Comparison of ENCODE assay signal across 9 cellular contexts in the genomic region with DNA sequence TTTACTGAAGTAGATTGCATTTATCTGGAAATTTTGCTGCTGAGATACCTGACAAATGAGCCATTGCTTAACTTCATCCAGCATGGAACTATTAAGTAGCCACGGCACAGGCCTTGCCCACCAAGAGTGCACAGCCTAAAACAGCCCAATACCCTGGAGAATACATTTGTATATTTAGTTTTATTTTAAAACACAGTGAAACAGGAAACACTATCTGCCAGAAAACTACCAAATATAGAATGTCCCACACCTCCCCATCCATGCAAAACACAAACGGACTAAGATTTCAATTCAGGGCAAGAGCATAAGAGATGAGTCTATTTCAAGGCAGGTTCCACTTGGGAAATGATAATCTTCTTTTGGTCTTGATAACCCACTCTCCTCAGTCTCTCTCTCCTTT. TPM values are rescaled to one million over a fixed set of nuclear protein-coding genes. Genes with fewer than 3 reads are reported as not detected.
DNase-seq lines count a peak whose midpoint lies in the region; ATAC-seq and TF ChIP-seq lines count a peak whose summit lies in the region.
"Had no signal": no experiment of that assay in that cellular context is flagged by ENCODE, and none has a peak within 500 bp of the region (broad histone marks: within the 10 kb centered on the region; RNA-seq: fewer than 3 reads in every experiment).

No MANE protein-coding gene starts in this region.

- peaks cover 44% of the 10 kb centered on the region for H3K79me1 ChIP-seq in trophoblast cell (ENCODE audit: low read length)

- intact Hi-C loops in OCI-LY7 (cut with micrococcal nuclease; ENCODE audit: unreplicated experiment) = no loop called here
- intact Hi-C loops in esophagus muscularis mucosa (cut with DNase I) = loop anchor here (5.0 kb wide), 1 partner anchor 45 kb away; no protein-coding TSS in a partner anchor

- H3K4me3 ChIP-seq in CD8-positive, alpha-beta memory T cell (ENCODE audit: low read length) = no peak overlapping the region
- H3K4me3 ChIP-seq in OCI-LY7 (ENCODE audit: low read depth, low read length, poor library complexity, severe bottlenecking) (no peak overlapping the region), esophagus muscularis mucosa (no peak overlapping the region), trophoblast cell (ENCODE audit: low read depth, low read length) (no peak overlapping the region)

- no peaks in the 10 kb centered on the region for H3K9me3 Mint-ChIP-seq in CD8-positive, alpha-beta memory T cell

- H2AFZ ChIP-seq in OCI-LY7 (ENCODE audit: low read length) (no peak overlapping the region), trophoblast cell (ENCODE audit: insufficient read depth, low read length, poor library complexity) (peak overlapping the region; percentile 68)

- WGBS in esophagus muscularis mucosa = 35% methylated on average over 2 of the region's 2 CpGs
- no CpG with 5 or more reads among the region's 2 CpGs for WGBS in trophoblast cell (ENCODE audit: extremely low coverage, insufficient coverage, insufficient read length)

- peak overlapping the region; percentile 98 for H2BK120ac ChIP-seq in trophoblast cell (ENCODE audit: insufficient read depth, low read length, poor library complexity)

- H3K4me2 ChIP-seq in OCI-LY7 (ENCODE audit: low read length) (peak overlapping the region; percentile 38; the same call in 1 of the 2 replicates), trophoblast cell (ENCODE audit: low read length) (no peak overlapping the region)

- H2BK12ac ChIP-seq in trophoblast cell (ENCODE audit: low read length) = peak overlapping the region; percentile 98

- no peaks in the 10 kb centered on the region for H3K36me3 ChIP-seq in CD8-positive, alpha-beta memory T cell (ENCODE audit: insufficient read depth, low read length)
- H3K36me3 ChIP-seq in OCI-LY7 (ENCODE audit: insufficient read depth, low read length) (no peaks in the 10 kb centered on the region), esophagus muscularis mucosa (no peaks in the 10 kb centered on the region), trophoblast cell (ENCODE audit: control insufficient read depth in 1 of 2, insufficient read depth in 2 of 2, low read length in 2 of 2) (no peaks in the 10 kb centered on the region)

- TF ChIP-seq EP300 in esophagus muscularis mucosa (IDR thresholded peaks at IDR 0.05) = no peak

- H3K9me3 ChIP-seq in CD8-positive, alpha-beta memory T cell (ENCODE audit: low read length) = no peaks in the 10 kb centered on the region
- no peaks in the 10 kb centered on the region for H3K9me3 ChIP-seq in OCI-LY7 (ENCODE audit: low read length)
- H3K9me3 ChIP-seq in esophagus muscularis mucosa = no peaks in the 10 kb centered on the region
- no peaks in the 10 kb centered on the region for H3K9me3 ChIP-seq in trophoblast cell (ENCODE audit: insufficient read depth, low read depth, low read length)

- no peak overlapping the region for H3K27ac ChIP-seq in CD8-positive, alpha-beta memory T cell (ENCODE audit: low read depth, low read length)
- H3K27ac ChIP-seq in OCI-LY7 (ENCODE audit: low read depth, low read length, poor library complexity, severe bottlenecking) = no peak overlapping the region
- peak overlapping the region; percentile 60 to 63 (median 61) for H3K27ac ChIP-seq in esophagus muscularis mucosa (replicated peaks in 1 of 4)
- H3K27ac ChIP-seq in trophoblast cell (ENCODE audit: low read depth, low read length) = peak overlapping the region; percentile 73

- no peak for TF ChIP-seq POLR2A in esophagus muscularis mucosa (IDR thresholded peaks at IDR 0.05; ENCODE audit: low read depth)

- peaks cover 31 to 49% (median 36%) of the 10 kb centered on the region in 3 donors for H3K4me1 Mint-ChIP-seq in CD8-positive, alpha-beta memory T cell

- ATAC-seq in left lobe of liver = no peak

- H3K36me3 Mint-ChIP-seq in CD8-positive, alpha-beta memory T cell = peaks cover 0 to 1% (median 0%) of the 10 kb centered on the region in 3 donors

- no peak overlapping the region for H4K12ac ChIP-seq in trophoblast cell (ENCODE audit: low read depth, low read length)

- H4K20me1 ChIP-seq in OCI-LY7 (ENCODE audit: insufficient read depth, low read length) = no peaks in the 10 kb centered on the region

- H3K79me2 ChIP-seq in OCI-LY7 (ENCODE audit: insufficient read depth, low read depth, low read length) (no peaks in the 10 kb centered on the region), trophoblast cell (ENCODE audit: control insufficient read depth, insufficient read depth, low read length, poor library complexity) (no peaks in the 10 kb centered on the region)

- no peak for TF ChIP-seq CTCF in OCI-LY7 (conservative IDR thresholded peaks at IDR 0.05; ENCODE audit: low read length)
- no peak for TF ChIP-seq CTCF in esophagus muscularis mucosa (IDR thresholded peaks at IDR 0.05)

- peak overlapping the region; percentile 92 for H2BK5ac ChIP-seq in trophoblast cell (ENCODE audit: low read depth, low read length, poor library complexity)

- peak overlapping the region; percentile 73 for H3K18ac ChIP-seq in trophoblast cell (ENCODE audit: low read length)

- peaks cover 49% of the 10 kb centered on the region for H3K4me1 ChIP-seq in CD8-positive, alpha-beta memory T cell (ENCODE audit: insufficient read depth, low read length)
- H3K4me1 ChIP-seq in OCI-LY7 (ENCODE audit: insufficient read depth, low read length, poor library complexity, severe bottlenecking) = peaks cover 45% of the 10 kb centered on the region
- peaks cover 75 to 80% (median 77%) of the 10 kb centered on the region in 4 donors for H3K4me1 ChIP-seq in esophagus muscularis mucosa
- peaks cover 36 to 55% of the 10 kb centered on the region in 2 experiments for H3K4me1 ChIP-seq in trophoblast cell (ENCODE audit: control insufficient read depth in 1 of 2, insufficient read depth in 2 of 2, low read length in 2 of 2)

- no peaks in the 10 kb centered on the region for H3K27me3 ChIP-seq in CD8-positive, alpha-beta memory T cell (ENCODE audit: insufficient read depth, low read length, poor library complexity, severe bottlenecking)
- H3K27me3 ChIP-seq in esophagus muscularis mucosa (no peaks in the 10 kb centered on the region), trophoblast cell (ENCODE audit: insufficient read depth, low read length) (no peaks in the 10 kb centered on the region)

- H3K27ac Mint-ChIP-seq in CD8-positive, alpha-beta memory T cell = peak overlapping the region in 5 of 8 donors; percentile 5 to 91 (median 90)

- H2AK5ac ChIP-seq in trophoblast cell (ENCODE audit: low read length) = peak overlapping the region; percentile 53

- CTCF ChIA-PET in CD8-positive, alpha-beta memory T cell (lab: Charles Lee) = no interaction called here
- CTCF ChIA-PET in OCI-LY7 (lab: Charles Lee; ENCODE audit: unreplicated experiment) = no interaction called here

- peak overlapping the region; percentile 61 for H3K14ac ChIP-seq in trophoblast cell (ENCODE audit: low read length)

- no peak overlapping the region for H3K4me3 Mint-ChIP-seq in CD8-positive, alpha-beta memory T cell

- BruUV-seq in OCI-LY7 (replicated peaks; lab: Mats Ljungman, UMichigan) = no TSS peak

- DNase-seq in CD8-positive, alpha-beta memory T cell = no peak
- DNase-seq in OCI-LY7 (ENCODE audit: low spot score) (peak; percentile 16), esophagus muscularis mucosa (ENCODE audit: extremely low spot score) (peak; percentile 50), trophoblast cell (no peak), NCI-H1092 (lab: John Stamatoyannopoulos, UW) (no peak), NOMO-1 treated with dmso at 0.1 percent for 144 hours (lab: John Stamatoyannopoulos, UW; ENCODE audit: unreplicated experiment) (no peak), left lobe of liver (ENCODE audit: low spot score) (no peak)
- DNase-seq: SHP77; stimulated activated CD4-positive, alpha-beta T cell treated with anti-CD3 and anti-CD28 coated beads, Interleukin-2, amount 100 ng/mL, for 48 hours had no signal

- H3K9ac ChIP-seq in trophoblast cell (ENCODE audit: low read length) = no peak overlapping the region

- H3K23ac ChIP-seq in trophoblast cell (ENCODE audit: low read length) = no peak overlapping the region

- POLR2A ChIA-PET in CD8-positive, alpha-beta memory T cell (lab: Charles Lee) = no interaction called here
- POLR2A ChIA-PET in OCI-LY7 (lab: Charles Lee) = no interaction called here

- no peaks in the 10 kb centered on the region for H3K9me2 ChIP-seq in OCI-LY7 (ENCODE audit: insufficient read depth, low read length)

- H4K91ac ChIP-seq in trophoblast cell (ENCODE audit: low read depth, low read length) = peak overlapping the region; percentile 95

- peak overlapping the region; percentile 69 for H4K8ac ChIP-seq in trophoblast cell (ENCODE audit: low read depth, low read length)

- peaks cover 0 to 3% of the 10 kb centered on the region in 2 donors for H3K27me3 Mint-ChIP-seq in CD8-positive, alpha-beta memory T cell

- H3K4ac ChIP-seq in trophoblast cell (ENCODE audit: low read depth, low read length) = peak overlapping the region; percentile 73

RNA-seq across cellular contexts. Expression of a gene that starts 57.1 kb away (rescaled TPM):
- total RNA-seq in CD8-positive, alpha-beta memory T cell = under 1 TPM; 0.44 to 0.57 TPM
- 0.52 TPM for polyA plus RNA-seq in CD8-positive, alpha-beta memory T cell
- 1.2 and 1.8 TPM in 2 replicates for total RNA-seq in OCI-LY7 (2014; rRNA removed; shearing (Covaris generic))
- total RNA-seq in OCI-LY7 (2022) (0.74 and 0.80 TPM in 2 replicates), esophagus muscularis mucosa (1 to 10 TPM; 5.0 to 8.7 (median 7.1) TPM), left lobe of liver (8.4 TPM)
- polyA plus RNA-seq in trophoblast cell (2013) = 31.7 and 32.4 TPM in 2 replicates

Comparison
In these comparisons a context has a peak if more than half of its experiments do, and no peak if none do; other contexts are left out.
1. DNase-seq: peak in OCI-LY7 (single experiment) and esophagus muscularis mucosa (single experiment); none in CD8-positive, alpha-beta memory T cell (0 of 5), trophoblast cell (0 of 2), NCI-H1092 (single experiment), NOMO-1 treated with dmso at 0.1 percent for 144 hours (single experiment) and left lobe of liver (single experiment).
2. H3K27ac ChIP-seq: peak in esophagus muscularis mucosa (4 of 4) and trophoblast cell (single experiment); none in CD8-positive, alpha-beta memory T cell (single experiment) and OCI-LY7 (single experiment).